8 cellular contexts compared by ENCODE assay signal in genomic region chr19:4062576-4063368, GRCh38. TPM values are rescaled to one million over a fixed set of nuclear protein-coding genes. Genes with fewer than 3 reads are reported as not detected.
DNase-seq lines count a peak whose midpoint lies in the region; ATAC-seq and TF ChIP-seq lines count a peak whose summit lies in the region.

No MANE protein-coding gene starts in this region.

- RAD21 ChIA-PET in HCT116 (lab: Charles Lee; ENCODE audit: low non-redundant PET in 1 of 2, low total read pairs in 2 of 2, uncharacterized antibody in 2 of 2, unreplicated experiment in 2 of 2): interaction anchor here in 1 of 2 experiments (0.6 kb wide), 1 partner anchor 146 kb away, joined by 4 read pairs; no protein-coding TSS in a partner anchor

- H3K4me3 Mint-ChIP-seq in activated T-helper 17 cell treated with anti-CD3 and anti-CD28 coated beads, Interleukin-2, amount 50 U/mL, for 72 hours: peak overlapping the region; percentile 82
- peak overlapping the region; percentile 88 for H3K4me3 Mint-ChIP-seq in stimulated activated memory B cell treated with anti-CD40 and anti-IgM and Interleukin-4, amounts not matched to agents 10 μg/mL and 1 μg/mL and 100 μg/mL, for 72 hours
- no peak overlapping the region for H3K4me3 Mint-ChIP-seq in endothelial cell (ENCODE audit: unreplicated experiment)

- H3K4me1 ChIP-seq in HCT116 (ENCODE audit: control insufficient read depth in 1 of 2, insufficient read depth in 2 of 2, low read length in 2 of 2) (peaks cover 57 to 67% of the 10 kb centered on the region in 2 experiments), right cardiac atrium (ENCODE audit: control insufficient read depth, insufficient read depth, low read length) (peaks cover 23% of the 10 kb centered on the region)

- H3K36me3 Mint-ChIP-seq in activated T-helper 17 cell treated with anti-CD3 and anti-CD28 coated beads, Interleukin-2, amount 50 U/mL, for 72 hours (ENCODE audit: low read depth): peaks cover 25% of the 10 kb centered on the region
- H3K36me3 Mint-ChIP-seq in stimulated activated memory B cell treated with anti-CD40 and anti-IgM and Interleukin-4, amounts not matched to agents 10 μg/mL and 1 μg/mL and 100 μg/mL, for 72 hours: peaks cover 2% of the 10 kb centered on the region
- H3K36me3 Mint-ChIP-seq in endothelial cell (ENCODE audit: low read depth, unreplicated experiment): no peaks in the 10 kb centered on the region

- H3K4me3 ChIP-seq in HCT116 (replicated peaks in 1 of 2; ENCODE audit: low read depth in 1 of 2, low read length in 2 of 2) (peak overlapping the region in 1 of 2 experiments; percentile 94; a peak in 2 of 4 replicates), right cardiac atrium (ENCODE audit: low read length) (no peak overlapping the region)

- ATAC-seq in HCT116 (no peak), right cardiac atrium (no peak), sciatic nerve (no peak), GM21576 (IDR thresholded peaks at IDR 0.05; ENCODE audit: unreplicated experiment) (no peak), GM18517 (IDR thresholded peaks at IDR 0.05; ENCODE audit: unreplicated experiment) (no peak)
- ATAC-seq in activated T-helper 17 cell treated with anti-CD3 and anti-CD28 coated beads, Interleukin-2, amount 50 U/mL, for 72 hours (replicated peaks): no peak
- no peak for ATAC-seq in stimulated activated memory B cell treated with anti-CD40 and anti-IgM and Interleukin-4, amounts not matched to agents 10 μg/mL and 1 μg/mL and 100 μg/mL, for 72 hours

- peak overlapping the region; percentile 58 for H3K27ac Mint-ChIP-seq in activated T-helper 17 cell treated with anti-CD3 and anti-CD28 coated beads, Interleukin-2, amount 50 U/mL, for 72 hours
- H3K27ac Mint-ChIP-seq in stimulated activated memory B cell treated with anti-CD40 and anti-IgM and Interleukin-4, amounts not matched to agents 10 μg/mL and 1 μg/mL and 100 μg/mL, for 72 hours: peak overlapping the region; percentile 90
- H3K27ac Mint-ChIP-seq in endothelial cell (ENCODE audit: unreplicated experiment): no peak overlapping the region

- BruUV-seq in HCT116 (replicated peaks; lab: Mats Ljungman, UMichigan): no TSS peak

- POLR2A ChIA-PET in HCT116 (lab: Charles Lee): interaction anchor here (0.6 kb wide), 1 partner anchor 72 kb away, joined by 3 read pairs; no protein-coding TSS in a partner anchor

- TF ChIP-seq POLR2A in HCT116 (IDR thresholded peaks at IDR 0.05; ENCODE audit: borderline replicate concordance, extremely low read depth, insufficient read depth, insufficient read length): no peak

- intact Hi-C loops in HCT116 (cut with micrococcal nuclease) (loop anchor here (5.0 to 10.0 kb wide), 3 partner anchors 72 to 358 kb away; partner anchors contain the start of genes PIP5K1C and TJP3), right cardiac atrium (cut with DNase I) (no loop called here), sciatic nerve (cut with DNase I) (no loop called here)

- H3K36me3 ChIP-seq in HCT116 (ENCODE audit: control insufficient read depth in 1 of 2, insufficient read depth in 2 of 2, low read length in 2 of 2): peaks cover 0 to 11% of the 10 kb centered on the region in 2 experiments; a peak in 1 of 4 replicates

- DNase-seq in HCT116 (ENCODE audit: low read depth, low spot score) (no peak), right cardiac atrium (peak in 1 of 3 donors; percentile 62), sciatic nerve (ENCODE audit: low spot score) (no peak), endothelial cell (ENCODE audit: low spot score) (no peak)

- H3K9ac ChIP-seq in HCT116 (ENCODE audit: low read length): peak overlapping the region; percentile 90; the same call in 1 of the 2 replicates

- TF ChIP-seq CTCF in HCT116 (IDR thresholded peaks at IDR 0.05 in 2 of 3, conservative IDR thresholded peaks at IDR 0.05 in 1 of 3; ENCODE audit: borderline replicate concordance in 1 of 3, insufficient read depth in 1 of 3, low read depth in 2 of 3, low read length in 2 of 3): no peak
- TF ChIP-seq CTCF in endothelial cell (IDR thresholded peaks at IDR 0.05; ENCODE audit: unreplicated experiment): no peak

- H3K9me3 ChIP-seq in HCT116 (ENCODE audit: control insufficient read depth in 1 of 2, insufficient read depth in 1 of 2, low read depth in 1 of 2, low read length in 2 of 2): no peaks in the 10 kb centered on the region
- H3K9me3 ChIP-seq in right cardiac atrium (ENCODE audit: control insufficient read depth, low read length): no peaks in the 10 kb centered on the region

- no peaks in the 10 kb centered on the region for H3K9me3 Mint-ChIP-seq in activated T-helper 17 cell treated with anti-CD3 and anti-CD28 coated beads, Interleukin-2, amount 50 U/mL, for 72 hours
- no peaks in the 10 kb centered on the region for H3K9me3 Mint-ChIP-seq in stimulated activated memory B cell treated with anti-CD40 and anti-IgM and Interleukin-4, amounts not matched to agents 10 μg/mL and 1 μg/mL and 100 μg/mL, for 72 hours
- no peaks in the 10 kb centered on the region for H3K9me3 Mint-ChIP-seq in endothelial cell (ENCODE audit: unreplicated experiment)

- H3K27me3 Mint-ChIP-seq in activated T-helper 17 cell treated with anti-CD3 and anti-CD28 coated beads, Interleukin-2, amount 50 U/mL, for 72 hours: no peaks in the 10 kb centered on the region
- H3K27me3 Mint-ChIP-seq in stimulated activated memory B cell treated with anti-CD40 and anti-IgM and Interleukin-4, amounts not matched to agents 10 μg/mL and 1 μg/mL and 100 μg/mL, for 72 hours: no peaks in the 10 kb centered on the region
- H3K27me3 Mint-ChIP-seq in endothelial cell (ENCODE audit: unreplicated experiment): no peaks in the 10 kb centered on the region

- H3K27ac ChIP-seq in HCT116 (ENCODE audit: low read depth, low read length) (peak overlapping the region; percentile 96), right cardiac atrium (ENCODE audit: low read length) (peak overlapping the region; percentile 22)

- H3K27me3 ChIP-seq in HCT116 (ENCODE audit: insufficient read depth, low read length): no peaks in the 10 kb centered on the region
- no peaks in the 10 kb centered on the region for H3K27me3 ChIP-seq in right cardiac atrium (ENCODE audit: control insufficient read depth, insufficient read depth)

- 68% methylated on average over 20 of the region's 20 CpGs for WGBS in right cardiac atrium

- H3K79me2 ChIP-seq in HCT116 (ENCODE audit: insufficient read depth, low read length): peaks cover 74% of the 10 kb centered on the region

- H2AFZ ChIP-seq in HCT116 (ENCODE audit: low read depth, low read length, poor library complexity, severe bottlenecking): no peak overlapping the region

- H4K20me1 ChIP-seq in HCT116 (ENCODE audit: insufficient read depth): peaks cover 11% of the 10 kb centered on the region; the same call in 1 of the 2 replicates

- CTCF ChIA-PET in HCT116 (lab: Charles Lee): no interaction called here

- H3K9me2 ChIP-seq in HCT116 (ENCODE audit: insufficient read depth): no peaks in the 10 kb centered on the region

- H3K4me1 Mint-ChIP-seq in activated T-helper 17 cell treated with anti-CD3 and anti-CD28 coated beads, Interleukin-2, amount 50 U/mL, for 72 hours: peaks cover 4% of the 10 kb centered on the region
- H3K4me1 Mint-ChIP-seq in stimulated activated memory B cell treated with anti-CD40 and anti-IgM and Interleukin-4, amounts not matched to agents 10 μg/mL and 1 μg/mL and 100 μg/mL, for 72 hours: peaks cover 60% of the 10 kb centered on the region
- peaks cover 3% of the 10 kb centered on the region for H3K4me1 Mint-ChIP-seq in endothelial cell (ENCODE audit: unreplicated experiment)

- H3K4me2 ChIP-seq in HCT116 (ENCODE audit: low read length): peak overlapping the region; percentile 91

- no peak for TF ChIP-seq RAD21 in HCT116 (IDR thresholded peaks at IDR 0.05; ENCODE audit: low read depth)

TF ChIP-seq in HCT116, 20 proteins besides CTCF, POLR2A, EP300 and RAD21:
- TF ChIP-seq EZH2 (IDR thresholded peaks at IDR 0.05) (no peak), POLR2AphosphoS5 (IDR thresholded peaks at IDR 0.05; ENCODE audit: low read depth, low read length) (no peak), ZBTB33 (IDR thresholded peaks at IDR 0.05; ENCODE audit: extremely low read depth, insufficient replicate concordance, low read length) (no peak)

RNA-seq across cellular contexts. Expression of gene ZBTB7A, which starts 3.9 kb away (rescaled TPM):
- 49.5 TPM for total RNA-seq in HCT116 (2021; ENCODE audit: unreplicated experiment)
- polyA plus RNA-seq in HCT116 (2012): 22.4 and 32.2 TPM in 2 replicates
- total RNA-seq in activated T-helper 17 cell treated with anti-CD3 and anti-CD28 coated beads, Interleukin-2, amount 50 U/mL, for 72 hours: 10 to 100 TPM; 38.5 to 41.3 TPM
- 10 to 100 TPM; 28.6 to 32.6 (median 31.6) TPM for total RNA-seq in right cardiac atrium
- 17.5 TPM for polyA plus RNA-seq in right cardiac atrium
- 54.2 TPM for total RNA-seq in sciatic nerve
- 14.5 TPM for total RNA-seq in endothelial cell (ENCODE audit: unreplicated experiment)

RNA-seq across cellular contexts. Expression of gene PIAS4, which starts 55.2 kb away (rescaled TPM):
- total RNA-seq in HCT116 (2021; ENCODE audit: unreplicated experiment) (28.4 TPM), right cardiac atrium (10 to 100 TPM; 11.9 to 13.1 (median 12.5) TPM), sciatic nerve (33.4 TPM), endothelial cell (ENCODE audit: unreplicated experiment) (41.2 TPM)
- polyA plus RNA-seq in HCT116 (2012): 15.6 and 19.9 TPM in 2 replicates
- total RNA-seq in activated T-helper 17 cell treated with anti-CD3 and anti-CD28 coated beads, Interleukin-2, amount 50 U/mL, for 72 hours: 10 to 100 TPM; 32.8 to 39.1 TPM
- polyA plus RNA-seq in right cardiac atrium: 9.6 TPM
